Comparison of ENCODE assay signal across 9 cellular contexts in genomic region chrX:7586126-7586525, GRCh38.
DNase-seq lines count a peak whose midpoint lies in the region; ATAC-seq, FAIRE-seq and TF ChIP-seq lines count a peak whose summit lies in the region.
"Had no signal": no experiment of that assay in that cellular context is flagged by ENCODE, and none has a peak within 500 bp of the region (broad histone marks: within the 10 kb centered on the region; RNA-seq: fewer than 3 reads in every experiment).

No MANE protein-coding gene starts in this region.

- DNase-seq in D721Med (ENCODE audit: insufficient read length, low spot score) (no peak), OCI-M1 (lab: John Stamatoyannopoulos, UW) (peak; percentile 16), glutamatergic neuron (no peak), NCI-H446 (lab: John Stamatoyannopoulos, UW) (no peak), NCI-H2227 treated with DMSO at 0.1 percent for 48 hours (lab: John Stamatoyannopoulos, UW) (no peak), activated T-cell treated with anti-CD3 and anti-CD28 coated beads for 4 hours (no peak)
- DNase-seq in activated CD4-positive, CD25-positive, alpha-beta regulatory T cell treated with anti-CD3 and anti-CD28 coated beads, Interleukin-2, amount 50 U/mL, for 72 hours = no peak

- H3K36me3 Mint-ChIP-seq in glutamatergic neuron (ENCODE audit: unreplicated experiment) = no peaks in the 10 kb centered on the region
- H3K36me3 Mint-ChIP-seq: IgD-negative memory B cell had no signal

- no peaks in the 10 kb centered on the region for H3K4me1 Mint-ChIP-seq in glutamatergic neuron (ENCODE audit: low read depth, unreplicated experiment)
- H3K4me1 Mint-ChIP-seq: IgD-negative memory B cell had no signal

- FAIRE-seq in D721Med (lab: Jason Lieb, UNC) = peak; percentile 95

- TF ChIP-seq CTCF in D721Med (IDR thresholded peaks at IDR 0.05; ENCODE audit: insufficient read depth, missing control alignments) (peak; percentile 38), glutamatergic neuron (IDR thresholded peaks at IDR 0.05; ENCODE audit: partially characterized antibody, unreplicated experiment) (peak; percentile 21)

- H3K27ac Mint-ChIP-seq in glutamatergic neuron (ENCODE audit: unreplicated experiment) = no peak overlapping the region
- H3K27ac Mint-ChIP-seq: IgD-negative memory B cell had no signal

- H3K27me3 Mint-ChIP-seq in glutamatergic neuron (ENCODE audit: unreplicated experiment) = no peaks in the 10 kb centered on the region
- H3K27me3 Mint-ChIP-seq: IgD-negative memory B cell had no signal

- ATAC-seq in GM21423 (IDR thresholded peaks at IDR 0.05; ENCODE audit: unreplicated experiment) = peak; percentile 46

- no peaks in the 10 kb centered on the region for H3K9me3 Mint-ChIP-seq in glutamatergic neuron (ENCODE audit: unreplicated experiment)
- H3K9me3 Mint-ChIP-seq: IgD-negative memory B cell had no signal

- no peak overlapping the region for H3K4me3 Mint-ChIP-seq in glutamatergic neuron (ENCODE audit: unreplicated experiment)
- H3K4me3 Mint-ChIP-seq: IgD-negative memory B cell had no signal
